ENCODE assay signal across 19 cellular contexts in genomic region chr3:182919866-182920357, GRCh38.
"Had no signal": no experiment of that assay in that cellular context is flagged by ENCODE, and none has a peak within 500 bp of the region (broad histone marks: within the 10 kb centered on the region; RNA-seq: fewer than 3 reads in every experiment).

No MANE protein-coding gene starts in this region.

- DNase-seq: activated CD4-positive, alpha-beta T cell treated with anti-CD3 and anti-CD28 coated beads, Interleukin-2, amount 10 ng/mL, durations not matched to agents 24 days and 14 days; activated CD8-positive, alpha-beta memory T cell treated with anti-CD3 and anti-CD28 coated beads, Interleukin-2, amount 10 ng/mL, durations not matched to agents 7 days and 5 days; activated CD8-positive, alpha-beta T cell treated with anti-CD3 and anti-CD28 coated beads for 36 hours; activated effector memory CD4-positive, alpha-beta T cell treated with anti-CD3 and anti-CD28 coated beads, Interleukin-2, amount 50 U/mL, for 16 hours; activated T-cell treated with anti-CD3 and anti-CD28 coated beads for 4 hours; caudate nucleus; effector CD4-positive, alpha-beta T cell; heart right ventricle; left colon; mesenchymal stem cell; mucosa of descending colon; naive thymus-derived CD4-positive, alpha-beta T cell; occipital lobe; sigmoid colon; stimulated activated CD4-positive, alpha-beta T cell treated with anti-CD3 and anti-CD28 coated beads, Interleukin-4, amount 100 ng/mL, for 1 hour; stimulated activated naive CD4-positive, alpha-beta T cell; T-helper 17 cell; testis had no signal

- H3K4me3 ChIP-seq: heart right ventricle, mucosa of descending colon, sigmoid colon, testis had no signal

- ATAC-seq: activated CD4-positive, CD25-positive, alpha-beta regulatory T cell treated with anti-CD3 and anti-CD28 coated beads, Interleukin-2, amount 50 U/mL, for 24 hours; activated CD8-positive, alpha-beta memory T cell treated with anti-CD3 and anti-CD28 coated beads, Interleukin-2, amount 10 ng/mL, durations not matched to agents 7 days and 5 days; activated CD8-positive, alpha-beta T cell treated with anti-CD3 and anti-CD28 coated beads for 36 hours; naive thymus-derived CD4-positive, alpha-beta T cell; T-helper 17 cell had no signal

- H3K27me3 ChIP-seq: heart right ventricle, sigmoid colon, testis had no signal

- H3K9me3 ChIP-seq: heart right ventricle, mucosa of descending colon, sigmoid colon, testis had no signal

- H3K4me1 ChIP-seq: testis had no signal

- H3K27ac ChIP-seq: heart right ventricle, sigmoid colon, testis had no signal
